In the genomic region with DNA sequence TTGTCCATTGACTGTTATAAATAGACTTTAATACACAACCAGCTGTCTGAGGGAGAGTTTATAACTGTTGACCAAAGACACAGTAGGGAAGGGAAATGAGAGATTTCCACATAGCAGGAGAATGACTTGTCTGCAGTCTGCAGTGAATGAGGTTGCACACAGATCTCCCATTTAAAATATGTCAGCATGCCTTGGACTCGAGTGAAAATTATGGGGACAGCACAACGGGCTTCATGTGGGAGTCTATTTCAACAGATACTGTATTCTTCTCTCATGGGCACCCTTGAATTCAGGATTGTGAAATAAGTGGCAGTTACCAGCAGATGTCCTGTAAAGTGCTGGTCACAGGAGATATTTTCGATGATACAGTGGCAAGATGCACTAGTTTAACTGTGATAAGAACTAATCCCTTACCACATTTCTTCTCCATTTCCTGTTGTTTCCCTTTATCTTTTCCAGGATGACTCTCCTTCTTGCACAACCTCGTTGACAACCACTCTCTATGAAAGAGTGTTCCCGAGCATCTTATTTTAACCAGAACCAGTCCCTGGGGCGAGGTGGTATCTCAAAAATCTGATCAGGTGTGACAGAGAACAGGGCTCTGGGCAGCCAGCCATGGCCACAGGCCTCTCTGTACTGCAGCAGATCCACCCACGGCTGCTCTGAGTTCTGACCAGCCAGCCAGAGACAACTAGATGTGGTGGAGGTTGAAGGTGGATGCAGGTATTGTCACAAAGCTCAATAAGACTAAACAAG, we compare ENCODE assay signal across 9 cellular contexts. TPM values are rescaled to one million over a fixed set of nuclear protein-coding genes. Genes with fewer than 3 reads are reported as not detected.
DNase-seq lines count a peak whose midpoint lies in the region; ATAC-seq and TF ChIP-seq lines count a peak whose summit lies in the region.
"Had no signal": no experiment of that assay in that cellular context is flagged by ENCODE, and none has a peak within 500 bp of the region (broad histone marks: within the 10 kb centered on the region; RNA-seq: fewer than 3 reads in every experiment).

No MANE protein-coding gene starts in this region.

- H3K36me3 Mint-ChIP-seq in type B pancreatic cell = no peaks in the 10 kb centered on the region

- CTCF ChIA-PET in HEK293T (lab: Yijun Ruan, JAX) = no interaction called here

- intact Hi-C loops in ovary (cut with DNase I) = no loop called here

- H3K4me2 ChIP-seq in BLaER1 = peak overlapping the region; percentile 74

- WGBS in ovary, 3 donors = 63 to 66% (median 65%) methylated on average over 7 of the region's 7 CpGs

- no peaks in the 10 kb centered on the region for H3K9me3 ChIP-seq in BLaER1
- H3K9me3 ChIP-seq in ovary = no peaks in the 10 kb centered on the region

- H3K27ac Mint-ChIP-seq in type B pancreatic cell = no peak overlapping the region

- H3K4me1 ChIP-seq in BLaER1 (peaks cover 85% of the 10 kb centered on the region), ovary (ENCODE audit: insufficient read depth) (peaks cover 2% of the 10 kb centered on the region)

- no peak for ATAC-seq in GM19328 (IDR thresholded peaks at IDR 0.05; ENCODE audit: unreplicated experiment)

- POLR2A ChIA-PET in HEK293T (lab: Yijun Ruan, JAX) = no interaction called here

- H3K4me1 Mint-ChIP-seq in type B pancreatic cell (ENCODE audit: unreplicated experiment) = peaks cover 27% of the 10 kb centered on the region

- H3K27me3 ChIP-seq in BLaER1 (no peaks in the 10 kb centered on the region), ovary (no peaks in the 10 kb centered on the region)

- TF ChIP-seq POLR2A in ovary (IDR thresholded peaks at IDR 0.05) = no peak

- TF ChIP-seq CTCF in astrocyte of the spinal cord (IDR thresholded peaks at IDR 0.05; ENCODE audit: low read depth, low read length) = no peak
- TF ChIP-seq CTCF in ovary (IDR thresholded peaks at IDR 0.05) = no peak
- TF ChIP-seq CTCF in type B pancreatic cell (conservative IDR thresholded peaks at IDR 0.05) = no peak

- no peaks in the 10 kb centered on the region for H3K27me3 Mint-ChIP-seq in type B pancreatic cell

- H3K9me3 Mint-ChIP-seq in type B pancreatic cell = no peaks in the 10 kb centered on the region

- peak; percentile 27 for DNase-seq in LHCN-M2 (ENCODE audit: low read depth)
- DNase-seq in astrocyte of the spinal cord (ENCODE audit: low read depth, low spot score) = peak; percentile 47
- peak; percentile 35 for DNase-seq in medulla oblongata (ENCODE audit: extremely low spot score)
- DNase-seq in ovary = no peak
- DNase-seq in HEK293T (ENCODE audit: extremely low spot score) = no peak
- no peak for DNase-seq in type B pancreatic cell (ENCODE audit: extremely low spot score, unreplicated experiment)
- DNase-seq: hypothalamus had no signal

- H3K4me3 ChIP-seq in BLaER1 (peak overlapping the region; percentile 26; the same call in 1 of the 2 replicates), astrocyte of the spinal cord (ENCODE audit: low read depth, low read length) (no peak overlapping the region), ovary (no peak overlapping the region)

- no peak for TF ChIP-seq EP300 in ovary (IDR thresholded peaks at IDR 0.05)

- no peaks in the 10 kb centered on the region for H4K20me1 ChIP-seq in BLaER1

- peak overlapping the region; percentile 76 for H3K9ac ChIP-seq in BLaER1

- H3K36me3 ChIP-seq in BLaER1 = no peaks in the 10 kb centered on the region
- H3K36me3 ChIP-seq in ovary = no peaks in the 10 kb centered on the region

- in situ Hi-C loops in astrocyte of the spinal cord (cut with HindIII; ENCODE audit: low sequenced_read_pairs) = no loop called here

- no peak overlapping the region for H3K4me3 Mint-ChIP-seq in type B pancreatic cell

- H3K27ac ChIP-seq in BLaER1 (peak overlapping the region; percentile 95), ovary (no peak overlapping the region)

TF ChIP-seq in HEK293T, 16 proteins besides CTCF, POLR2A, EP300 and RAD21:
- no peak for TF ChIP-seq ELF4 (IDR thresholded peaks at IDR 0.05)
- no peak for TF ChIP-seq ARNT (IDR thresholded peaks at IDR 0.05)
- no peak for TF ChIP-seq L3MBTL2 (conservative IDR thresholded peaks at IDR 0.05)
- TF ChIP-seq ZNF384 (IDR thresholded peaks at IDR 0.05) = no peak
- TF ChIP-seq, protein P1, sequence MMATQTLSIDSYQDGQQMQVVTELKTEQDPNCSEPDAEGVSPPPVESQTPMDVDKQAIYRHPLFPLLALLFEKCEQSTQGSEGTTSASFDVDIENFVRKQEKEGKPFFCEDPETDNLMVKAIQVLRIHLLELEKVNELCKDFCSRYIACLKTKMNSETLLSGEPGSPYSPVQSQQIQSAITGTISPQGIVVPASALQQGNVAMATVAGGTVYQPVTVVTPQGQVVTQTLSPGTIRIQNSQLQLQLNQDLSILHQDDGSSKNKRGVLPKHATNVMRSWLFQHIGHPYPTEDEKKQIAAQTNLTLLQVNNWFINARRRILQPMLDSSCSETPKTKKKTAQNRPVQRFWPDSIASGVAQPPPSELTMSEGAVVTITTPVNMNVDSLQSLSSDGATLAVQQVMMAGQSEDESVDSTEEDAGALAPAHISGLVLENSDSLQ (IDR thresholded peaks at IDR 0.05) = no peak
- TF ChIP-seq FOXA1 (IDR thresholded peaks at IDR 0.05) = no peak
- no peak for TF ChIP-seq SP1 (IDR thresholded peaks at IDR 0.05)
- no peak for TF ChIP-seq FOXM1 (IDR thresholded peaks at IDR 0.05; ENCODE audit: borderline replicate concordance)
- TF ChIP-seq TARDBP (IDR thresholded peaks at IDR 0.05) = no peak
- TF ChIP-seq CTBP1 (IDR thresholded peaks at IDR 0.05; ENCODE audit: borderline replicate concordance) = no peak
- TF ChIP-seq HDGF (IDR thresholded peaks at IDR 0.05; ENCODE audit: borderline replicate concordance) = no peak
- TF ChIP-seq SUZ12 (IDR thresholded peaks at IDR 0.05) = no peak

RNA-seq across cellular contexts. Expression of a gene that starts 51.5 kb away (rescaled TPM):
- total RNA-seq in LHCN-M2 (2014; rRNA removed) (2.3 and 3.3 TPM in 2 replicates), ovary (10 to 100 TPM; 15.7 to 29.8 (median 21.7) TPM), type B pancreatic cell (ENCODE audit: low replicate concordance) (40.9 and 48.4 TPM in 2 replicates)
- 1.0 TPM for polyA plus RNA-seq in LHCN-M2 (2012)
- 10 to 100 TPM in 1 of 2 donors, 1 to 10 TPM in 1; 5.4 to 12.2 TPM for polyA plus RNA-seq in ovary

Comparison
In these comparisons a context has a peak if more than half of its experiments do, and no peak if none do; other contexts are left out.
1. DNase-seq: peak in LHCN-M2 (single experiment), astrocyte of the spinal cord (single experiment) and medulla oblongata (single experiment); none in ovary (0 of 5), HEK293T (single experiment) and type B pancreatic cell (single experiment).